Comparison of ENCODE assay signal across 11 cellular contexts in genomic region chr11:110529043-110529442, GRCh38.
DNase-seq lines count a peak whose midpoint lies in the region; ATAC-seq and TF ChIP-seq lines count a peak whose summit lies in the region.
"Had no signal": no experiment of that assay in that cellular context is flagged by ENCODE, and none has a peak within 500 bp of the region (broad histone marks: within the 10 kb centered on the region; RNA-seq: fewer than 3 reads in every experiment).

No MANE protein-coding gene starts in this region.

- H3K27ac ChIP-seq in AG04450 (ENCODE audit: low read depth, low read length) (no peak overlapping the region), Panc1 (ENCODE audit: low read length) (no peak overlapping the region)
- H3K27ac ChIP-seq: esophagus muscularis mucosa had no signal

- CTCF ChIA-PET in AG04450 (lab: Charles Lee), result no interaction called here
- CTCF ChIA-PET in GM10248 (lab: Yijun Ruan, JAX), result interaction anchor here (1.0 kb wide), 1 partner anchor 8 kb away, joined by 3 read pairs; no protein-coding TSS in a partner anchor
- CTCF ChIA-PET in Panc1 (lab: Charles Lee), result no interaction called here

- in situ Hi-C loops in Panc1 (cut with HindIII; ENCODE audit: low pct_unique_long_range_greater_than_20kb, low sequenced_read_pairs), result no loop called here

- no peak for DNase-seq in AG04450 (ENCODE audit: low read depth, low spot score)
- no peak for DNase-seq in GM10248 (ENCODE audit: extremely low spot score)
- DNase-seq in Panc1 (ENCODE audit: low read depth, low spot score), result no peak
- DNase-seq in foreskin fibroblast, result no peak
- DNase-seq in ecto neural progenitor cell (ENCODE audit: low spot score), result no peak
- DNase-seq in NCI-H1694 treated with DMSO at 0.1 percent for 48 hours (lab: John Stamatoyannopoulos, UW), result no peak
- no peak for DNase-seq in activated CD8-positive, alpha-beta memory T cell treated with anti-CD3 and anti-CD28 coated beads for 24 hours
- DNase-seq in DMS114 treated with DMSO at 0.1 percent for 48 hours (lab: John Stamatoyannopoulos, UW; ENCODE audit: unreplicated experiment), result no peak
- DNase-seq: NCI-H146 had no signal

- H3K9me3 ChIP-seq in AG04450 (ENCODE audit: control insufficient read depth, insufficient read depth, low read length) (no peaks in the 10 kb centered on the region), Panc1 (ENCODE audit: control insufficient read depth, insufficient read depth, low read depth, low read length) (no peaks in the 10 kb centered on the region)
- H3K9me3 ChIP-seq: esophagus muscularis mucosa had no signal

- intact Hi-C loops in Panc1 (cut with micrococcal nuclease; ENCODE audit: unreplicated experiment), result no loop called here

- H3K27me3 ChIP-seq in AG04450 (ENCODE audit: control insufficient read depth, insufficient read depth, low read length) (no peaks in the 10 kb centered on the region), Panc1 (ENCODE audit: control insufficient read depth, insufficient read depth, low read length) (no peaks in the 10 kb centered on the region)
- H3K27me3 ChIP-seq: esophagus muscularis mucosa had no signal

- TF ChIP-seq CTCF in AG04450 (IDR thresholded peaks at IDR 0.05; ENCODE audit: low read depth, low read length) (peak; percentile 42), GM10248 (IDR thresholded peaks at IDR 0.05; ENCODE audit: control extremely low read depth, extremely low read depth, low read depth, missing control alignments) (peak; percentile 37), Panc1 (IDR thresholded peaks at IDR 0.05) (peak; percentile 57), foreskin fibroblast (IDR thresholded peaks at IDR 0.05; ENCODE audit: low read depth, low read length) (peak; percentile 14)

- BruUV-seq in Panc1 (replicated peaks; lab: Mats Ljungman, UMichigan), result no TSS peak

- ATAC-seq in Panc1, result no peak
- ATAC-seq: activated naive CD4-positive, alpha-beta T cell treated with anti-CD3 and anti-CD28 coated beads, Interleukin-2, amount 50 U/mL, for 72 hours had no signal

- H3K4me3 ChIP-seq in AG04450 (ENCODE audit: low read depth, low read length) (no peak overlapping the region), Panc1 (ENCODE audit: low read depth in 2 of 2, low read length in 2 of 2) (no peak overlapping the region), foreskin fibroblast (ENCODE audit: low read depth in 1 of 2, low read length in 2 of 2) (no peak overlapping the region)
- H3K4me3 ChIP-seq: esophagus muscularis mucosa had no signal

- H3K36me3 ChIP-seq in Panc1 (ENCODE audit: control insufficient read depth, insufficient read depth, low read length), result no peaks in the 10 kb centered on the region
- H3K36me3 ChIP-seq: esophagus muscularis mucosa had no signal

- POLR2A ChIA-PET in AG04450 (lab: Yijun Ruan, JAX), result no interaction called here
- POLR2A ChIA-PET in GM10248 (lab: Yijun Ruan, JAX), result no interaction called here
- POLR2A ChIA-PET in Panc1 (lab: Charles Lee), result no interaction called here

- H3K4me1 ChIP-seq in Panc1 (ENCODE audit: control insufficient read depth, insufficient read depth, low read length), result no peaks in the 10 kb centered on the region
